Comparison of ENCODE assay signal across 8 cellular contexts in genomic region chr3:182913889-182914288, GRCh38.
DNase-seq lines count a peak whose midpoint lies in the region; ATAC-seq, FAIRE-seq and TF ChIP-seq lines count a peak whose summit lies in the region.

No MANE protein-coding gene starts in this region.

- H3K27me3 Mint-ChIP-seq in activated T-helper 1 cell treated with anti-CD3 and anti-CD28 coated beads, Interleukin-12 subunit alpha, Interleukin-12 subunit beta, Interleukin-2, Interleukin-4 antibody, amounts not matched to agents 30 ng/mL and 10 ng/mL and 1 ng/mL, durations not matched to agents 14 hours and 24 hours and 36 hours (ENCODE audit: insufficient read depth), result no peaks in the 10 kb centered on the region
- no peaks in the 10 kb centered on the region for H3K27me3 Mint-ChIP-seq in CD14-positive monocyte (ENCODE audit: low read depth in 3 of 3)

- peaks cover 48% of the 10 kb centered on the region for H3K4me1 Mint-ChIP-seq in activated T-helper 1 cell treated with anti-CD3 and anti-CD28 coated beads, Interleukin-12 subunit alpha, Interleukin-12 subunit beta, Interleukin-2, Interleukin-4 antibody, amounts not matched to agents 30 ng/mL and 10 ng/mL and 1 ng/mL, durations not matched to agents 14 hours and 24 hours and 36 hours (ENCODE audit: low read depth)
- no peaks in the 10 kb centered on the region for H3K4me1 Mint-ChIP-seq in CD14-positive monocyte

- ATAC-seq in GM19438 (IDR thresholded peaks at IDR 0.05; ENCODE audit: low read depth, unreplicated experiment), result peak; percentile 85
- peak; percentile 87 for ATAC-seq in HG03175 (IDR thresholded peaks at IDR 0.05; ENCODE audit: unreplicated experiment)

- no peak for TF ChIP-seq CTCF in GM10266 (IDR thresholded peaks at IDR 0.05; ENCODE audit: control insufficient read depth, insufficient read depth, low read depth, missing control alignments)
- no peak for TF ChIP-seq CTCF in CD14-positive monocyte (IDR thresholded peaks at IDR 0.05)

- H3K27ac Mint-ChIP-seq in activated T-helper 1 cell treated with anti-CD3 and anti-CD28 coated beads, Interleukin-12 subunit alpha, Interleukin-12 subunit beta, Interleukin-2, Interleukin-4 antibody, amounts not matched to agents 30 ng/mL and 10 ng/mL and 1 ng/mL, durations not matched to agents 14 hours and 24 hours and 36 hours, result peak overlapping the region; percentile 40
- H3K27ac Mint-ChIP-seq in CD14-positive monocyte, result no peak overlapping the region

- no peak overlapping the region for H3K4me3 Mint-ChIP-seq in activated T-helper 1 cell treated with anti-CD3 and anti-CD28 coated beads, Interleukin-12 subunit alpha, Interleukin-12 subunit beta, Interleukin-2, Interleukin-4 antibody, amounts not matched to agents 30 ng/mL and 10 ng/mL and 1 ng/mL, durations not matched to agents 14 hours and 24 hours and 36 hours
- no peak overlapping the region for H3K4me3 Mint-ChIP-seq in CD14-positive monocyte

- DNase-seq in GM10266 (ENCODE audit: extremely low spot score), result peak; percentile 44
- DNase-seq in activated T-helper 1 cell treated with anti-CD3 and anti-CD28 coated beads, Interleukin-12 subunit alpha, Interleukin-12 subunit beta, Interleukin-2, Interleukin-4 antibody, amounts not matched to agents 30 ng/mL and 10 ng/mL and 1 ng/mL, durations not matched to agents 14 hours and 24 hours and 36 hours (ENCODE audit: low spot score), result no peak
- DNase-seq in globus pallidus (ENCODE audit: low spot score), result no peak
- no peak for DNase-seq in CD14-positive monocyte (ENCODE audit: low spot score)
- no peak for DNase-seq in HTR-8/SVneo (ENCODE audit: insufficient read length, low spot score)
- DNase-seq in inferior parietal cortex (ENCODE audit: extremely low spot score), result no peak

- FAIRE-seq in HTR-8/SVneo (lab: Jason Lieb, UNC), result no peak

- H3K36me3 Mint-ChIP-seq in activated T-helper 1 cell treated with anti-CD3 and anti-CD28 coated beads, Interleukin-12 subunit alpha, Interleukin-12 subunit beta, Interleukin-2, Interleukin-4 antibody, amounts not matched to agents 30 ng/mL and 10 ng/mL and 1 ng/mL, durations not matched to agents 14 hours and 24 hours and 36 hours (ENCODE audit: low read depth), result peaks cover 26% of the 10 kb centered on the region
- peaks cover 49 to 59% of the 10 kb centered on the region in 2 donors for H3K36me3 Mint-ChIP-seq in CD14-positive monocyte

- H3K9me3 Mint-ChIP-seq in activated T-helper 1 cell treated with anti-CD3 and anti-CD28 coated beads, Interleukin-12 subunit alpha, Interleukin-12 subunit beta, Interleukin-2, Interleukin-4 antibody, amounts not matched to agents 30 ng/mL and 10 ng/mL and 1 ng/mL, durations not matched to agents 14 hours and 24 hours and 36 hours, result no peaks in the 10 kb centered on the region
- H3K9me3 Mint-ChIP-seq in CD14-positive monocyte, result no peaks in the 10 kb centered on the region

- intact Hi-C loops in activated T-helper 1 cell treated with anti-CD3 and anti-CD28 coated beads, Interleukin-12 subunit alpha, Interleukin-12 subunit beta, Interleukin-2, Interleukin-4 antibody, amounts not matched to agents 30 ng/mL and 10 ng/mL and 1 ng/mL, durations not matched to agents 14 hours and 24 hours and 36 hours (cut with micrococcal nuclease), result loop anchor here (2.0 kb wide), 1 partner anchor 53 kb away; no protein-coding TSS in a partner anchor
- intact Hi-C loops in CD14-positive monocyte (cut with micrococcal nuclease), result no loop called here
